8 cellular contexts compared by ENCODE assay signal in the genomic region with DNA sequence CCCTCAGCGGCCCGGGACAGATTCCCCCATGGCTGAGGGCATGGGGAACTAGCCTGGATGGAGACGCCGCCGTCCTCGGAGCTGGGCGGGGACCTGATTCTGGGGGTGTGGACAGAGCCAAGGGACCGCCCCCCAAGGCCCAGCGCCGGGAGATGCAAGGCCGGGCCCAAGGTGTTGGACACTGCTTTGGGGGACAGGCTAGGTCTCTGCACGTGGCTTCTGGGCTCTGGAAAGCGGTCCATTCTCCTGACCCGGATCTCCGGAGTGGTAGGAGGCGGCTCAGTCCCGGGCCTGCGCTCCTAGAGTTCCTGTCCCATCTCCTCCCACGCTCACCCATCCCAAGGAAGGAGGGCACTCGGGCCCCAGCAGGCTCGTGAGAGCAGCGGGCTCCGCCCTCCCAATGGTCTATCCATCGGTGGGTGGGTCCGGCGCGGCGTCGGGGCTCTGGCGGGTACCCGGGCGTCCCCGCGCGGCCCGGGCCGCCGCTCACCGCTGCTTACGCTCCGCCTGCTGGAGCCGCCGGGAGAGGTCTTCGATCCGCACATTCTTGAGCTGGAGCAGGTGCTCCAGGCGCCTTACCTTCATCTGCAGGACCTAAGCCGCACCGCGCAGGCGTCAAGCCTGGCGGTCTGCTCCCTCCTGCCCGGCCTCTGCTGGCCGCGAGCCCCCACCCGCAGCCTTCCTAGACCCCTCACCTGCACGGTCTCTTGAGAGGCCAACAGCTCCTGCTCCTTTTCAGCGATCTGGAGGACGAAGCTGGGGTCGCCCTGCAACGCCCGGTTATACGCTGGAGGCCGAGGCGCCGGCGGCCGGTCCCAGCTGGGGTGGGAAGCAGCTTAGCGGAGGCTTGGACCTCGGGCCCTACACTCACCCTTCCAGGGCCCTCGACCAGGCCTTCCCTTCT. TPM values are rescaled to one million over a fixed set of nuclear protein-coding genes. Genes with fewer than 3 reads are reported as not detected.
A peak's percentile ranks its signal among the peaks of the same experiment; 100 is the strongest.
DNase-seq lines count a peak whose midpoint lies in the region; ATAC-seq and TF ChIP-seq lines count a peak whose summit lies in the region.

No MANE protein-coding gene starts in this region.

- peaks cover 12% of the 10 kb centered on the region for H3F3A ChIP-seq in PC-3 (ENCODE audit: low read length, unreplicated experiment)

- no peaks in the 10 kb centered on the region for H3K9me2 ChIP-seq in PC-3 (replicated peaks; ENCODE audit: low read length)

- H4K20me1 ChIP-seq in PC-3 (ENCODE audit: low read length), result peaks cover under 1% of the 10 kb centered on the region; the same call in 1 of the 2 replicates

- CTCF ChIA-PET in PC-3 (lab: Charles Lee), result interaction anchor here (0.6 kb wide), 2 partner anchors 8 to 214 kb away, joined by 3 to 4 read pairs; no protein-coding TSS in a partner anchor

- H3K4me3 ChIP-seq in PC-3 (ENCODE audit: low read length) (peak overlapping the region; percentile 45), astrocyte of the spinal cord (ENCODE audit: low read depth, low read length) (peak overlapping the region; percentile 42), iPS-18a (ENCODE audit: low read length) (peak overlapping the region; percentile 71), skeletal muscle tissue (ENCODE audit: low read length in 3 of 3) (peak overlapping the region; percentile 61 to 71 (median 63))

- peak overlapping the region; percentile 78 for H2AFZ ChIP-seq in PC-3 (ENCODE audit: low read length)

- H3K27me3 ChIP-seq in PC-3 (ENCODE audit: low read length) (no peaks in the 10 kb centered on the region), iPS-18a (ENCODE audit: control insufficient read depth, insufficient read depth, low read length) (peaks cover 47% of the 10 kb centered on the region), skeletal muscle tissue (ENCODE audit: control insufficient read depth in 3 of 3, insufficient read depth in 3 of 3, low read length in 3 of 3) (peaks cover 17 to 27% (median 22%) of the 10 kb centered on the region in 3 donors)

- no TSS peak for BruUV-seq in PC-3 (replicated peaks; lab: Mats Ljungman, UMichigan)

- POLR2A ChIA-PET in PC-3 (lab: Charles Lee; ENCODE audit: unreplicated experiment), result interaction anchor here (0.6 to 0.9 kb wide), 2 partner anchors 9 to 845 kb away, joined by 3 to 5 read pairs; no protein-coding TSS in a partner anchor

- in situ Hi-C loops in astrocyte of the spinal cord (cut with HindIII; ENCODE audit: low sequenced_read_pairs), result no loop called here

- no peaks in the 10 kb centered on the region for H3K36me3 ChIP-seq in PC-3 (ENCODE audit: low read depth, low read length)
- no peaks in the 10 kb centered on the region for H3K36me3 ChIP-seq in iPS-18a (ENCODE audit: control insufficient read depth, low read depth, low read length)
- H3K36me3 ChIP-seq in skeletal muscle tissue (ENCODE audit: control insufficient read depth in 3 of 3, insufficient read depth in 3 of 3, low read length in 3 of 3), result no peaks in the 10 kb centered on the region

- no peak for TF ChIP-seq CTCF in PC-3 (conservative IDR thresholded peaks at IDR 0.05; ENCODE audit: low read depth, low read length)
- no peak for TF ChIP-seq CTCF in astrocyte of the spinal cord (IDR thresholded peaks at IDR 0.05; ENCODE audit: low read depth, low read length)

- DNase-seq in NCI-H1436 (lab: John Stamatoyannopoulos, UW), result peak; percentile 43
- no peak for DNase-seq in NCI-H1436 treated with DMSO at 0.1 percent for 48 hours (lab: John Stamatoyannopoulos, UW)
- peak; percentile 24 for DNase-seq in PC-3
- no peak for DNase-seq in astrocyte of the spinal cord (ENCODE audit: low read depth, low spot score)

- no peak overlapping the region for H3K9ac ChIP-seq in PC-3 (ENCODE audit: low read length)
- H3K9ac ChIP-seq in iPS-18a (ENCODE audit: low read length), result no peak overlapping the region
- H3K9ac ChIP-seq in skeletal muscle tissue (ENCODE audit: low read depth in 1 of 3, low read length in 3 of 3), result peak overlapping the region; percentile 48 to 70 (median 57)

- H3K4me2 ChIP-seq in PC-3 (ENCODE audit: low read length), result peak overlapping the region; percentile 70

- H3K4me1 ChIP-seq in PC-3 (ENCODE audit: insufficient read depth, low read length) (peaks cover 7% of the 10 kb centered on the region; the same call in 1 of the 2 replicates), iPS-18a (ENCODE audit: control insufficient read depth, low read depth, low read length) (peaks cover 4% of the 10 kb centered on the region), skeletal muscle tissue (ENCODE audit: control insufficient read depth in 3 of 3, insufficient read depth in 3 of 3, low read length in 3 of 3) (peaks cover 17 to 35% (median 21%) of the 10 kb centered on the region in 3 donors)

- no peaks in the 10 kb centered on the region for H3K79me2 ChIP-seq in PC-3 (ENCODE audit: low read length)

- H3K27ac ChIP-seq in PC-3 (ENCODE audit: low read length) (no peak overlapping the region), iPS-18a (ENCODE audit: low read length) (no peak overlapping the region), skeletal muscle tissue (ENCODE audit: low read depth, low read length) (no peak overlapping the region)

- ATAC-seq in PC-3 (peak; percentile 46), HG02588 (IDR thresholded peaks at IDR 0.05; ENCODE audit: unreplicated experiment) (no peak), HG03135 (IDR thresholded peaks at IDR 0.05; ENCODE audit: unreplicated experiment) (no peak)

- H3K9me3 ChIP-seq in PC-3 (ENCODE audit: low read length), result no peaks in the 10 kb centered on the region
- no peaks in the 10 kb centered on the region for H3K9me3 ChIP-seq in iPS-18a (ENCODE audit: control insufficient read depth, low read depth, low read length)
- H3K9me3 ChIP-seq in skeletal muscle tissue (ENCODE audit: control insufficient read depth in 3 of 3, low read length in 3 of 3), result no peaks in the 10 kb centered on the region

- intact Hi-C loops in PC-3 (cut with micrococcal nuclease), result no loop called here

RNA-seq across cellular contexts. Expression of a gene that starts 3.3 kb away (rescaled TPM):
- 2.0 and 2.6 TPM in 2 replicates for total RNA-seq in PC-3 (2014; rRNA removed)
- not detected for total RNA-seq in skeletal muscle tissue

RNA-seq across cellular contexts. Expression of a gene that starts 8.6 kb away (rescaled TPM):
- 213 and 276 TPM in 2 replicates for total RNA-seq in PC-3 (2014; rRNA removed)
- 46.4 TPM for total RNA-seq in skeletal muscle tissue

RNA-seq across cellular contexts. Expression of a gene that starts 10.4 kb away (rescaled TPM):
- 244 and 307 TPM in 2 replicates for total RNA-seq in PC-3 (2014; rRNA removed)
- 9.4 TPM for total RNA-seq in skeletal muscle tissue

RNA-seq across cellular contexts. Expression of a gene that starts 18.1 kb away (rescaled TPM):
- 89.7 and 106 TPM in 2 replicates for total RNA-seq in PC-3 (2014; rRNA removed)
- 28.7 TPM for total RNA-seq in skeletal muscle tissue

RNA-seq across cellular contexts. Expression of a gene that starts 42.4 kb away (rescaled TPM):
- total RNA-seq in PC-3 (2014; rRNA removed) (28.5 and 31.4 TPM in 2 replicates), skeletal muscle tissue (8.9 TPM)

Comparison
In these comparisons a context has a peak if more than half of its experiments do, and no peak if none do; other contexts are left out.
1. DNase-seq: peak in NCI-H1436 (single experiment) and PC-3 (single experiment); none in NCI-H1436 treated with DMSO at 0.1 percent for 48 hours (single experiment) and astrocyte of the spinal cord (single experiment).
2. H3K9ac ChIP-seq: peak in skeletal muscle tissue (3 of 3); none in PC-3 (single experiment) and iPS-18a (single experiment).
3. RNA of a gene that starts 10.4 kb away (total RNA-seq): 244 to 307 TPM in PC-3; 9.4 TPM in skeletal muscle tissue (single experiment); every median in the first group is over 10 times any median in the second.
4. Peak in every context shown above with its lines, with median percentiles within 50 percentile points of each other: H3K4me3 ChIP-seq.